Comparison of ENCODE assay signal across 8 cellular contexts in the genomic region with DNA sequence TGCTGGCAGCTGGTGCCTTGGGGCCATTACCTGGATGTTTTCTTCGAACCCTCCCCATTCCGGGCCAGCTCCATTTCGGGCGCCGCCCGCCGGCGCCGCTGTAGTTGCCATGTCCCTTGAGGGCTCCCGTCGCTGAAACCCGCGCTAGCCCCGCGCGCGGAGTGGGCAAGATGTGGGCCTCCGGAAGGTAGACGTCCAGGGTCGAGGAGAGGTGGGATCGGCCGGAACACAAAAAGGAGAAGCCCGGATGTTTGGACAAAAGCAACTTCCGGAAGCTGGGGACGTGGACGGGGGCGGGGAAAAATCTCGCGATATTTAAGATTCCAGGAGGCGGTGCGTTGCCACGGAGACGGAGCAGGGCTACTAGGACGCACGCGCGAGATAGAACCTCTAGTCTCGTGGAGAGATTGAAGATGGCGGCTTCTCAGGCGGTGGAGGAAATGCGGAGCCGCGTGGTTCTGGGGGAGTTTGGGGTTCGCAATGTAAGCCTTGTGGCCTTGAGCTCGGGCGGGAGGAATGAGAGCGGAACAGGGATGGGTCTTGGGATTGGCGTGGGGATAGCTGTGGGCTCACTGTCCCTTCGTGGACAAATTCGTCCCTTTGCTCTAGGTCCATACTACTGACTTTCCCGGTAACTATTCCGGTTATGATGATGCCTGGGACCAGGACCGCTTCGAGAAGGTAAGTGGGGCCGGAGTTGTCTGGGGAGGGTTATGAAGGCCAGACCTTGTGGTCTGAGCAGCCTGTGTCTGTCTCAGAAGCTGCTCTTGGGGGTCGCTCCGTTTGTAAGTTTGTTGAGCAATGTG. TPM values are rescaled to one million over a fixed set of nuclear protein-coding genes. Genes with fewer than 3 reads are reported as not detected.
DNase-seq lines count a peak whose midpoint lies in the region; ATAC-seq and TF ChIP-seq lines count a peak whose summit lies in the region.

A gene with protein sequence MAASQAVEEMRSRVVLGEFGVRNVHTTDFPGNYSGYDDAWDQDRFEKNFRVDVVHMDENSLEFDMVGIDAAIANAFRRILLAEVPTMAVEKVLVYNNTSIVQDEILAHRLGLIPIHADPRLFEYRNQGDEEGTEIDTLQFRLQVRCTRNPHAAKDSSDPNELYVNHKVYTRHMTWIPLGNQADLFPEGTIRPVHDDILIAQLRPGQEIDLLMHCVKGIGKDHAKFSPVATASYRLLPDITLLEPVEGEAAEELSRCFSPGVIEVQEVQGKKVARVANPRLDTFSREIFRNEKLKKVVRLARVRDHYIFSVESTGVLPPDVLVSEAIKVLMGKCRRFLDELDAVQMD (plus strand): TSS at position 393 of the 806 bp plus-strand sequence. CDS start 21 bp downstream, at position 414.
A gene (minus strand): TSS at position 230 of the 806 bp plus-strand sequence. CDS start 119 bp downstream, at position 111.

- H3K4me1 Mint-ChIP-seq in naive thymus-derived CD4-positive, alpha-beta T cell, result peaks cover 8 to 36% (median 31%) of the 10 kb centered on the region in 7 donors
- H3K4me1 Mint-ChIP-seq in stimulated activated naive B cell treated with anti-CD40 and anti-IgM and Interleukin-4, amounts not matched to agents 10 μg/mL and 1 μg/mL and 100 μg/mL, for 72 hours, result peaks cover 16 to 19% of the 10 kb centered on the region in 2 donors

- peak; percentile 100 for DNase-seq in GM23248
- DNase-seq in Kasumi-1 (lab: John Stamatoyannopoulos, UW), result peak; percentile 97 to 99
- peak; percentile 98 for DNase-seq in RKO (ENCODE audit: low spot score)
- DNase-seq in activated T-helper 1 cell treated with Interleukin-2 at 50 U/mL for 16 hours (ENCODE audit: low read depth), result peak; percentile 91
- peak; percentile 94 to 99 for DNase-seq in fibroblast of lung (ENCODE audit: low read depth in 2 of 2)
- peak; percentile 83 to 97 (median 96) for DNase-seq in naive thymus-derived CD4-positive, alpha-beta T cell
- DNase-seq in stimulated activated naive B cell treated with anti-CD40 and anti-IgM and Interleukin-4, amounts not matched to agents 10 μg/mL and 1 μg/mL and 100 μg/mL, for 72 hours, result peak; percentile 96

- no peaks in the 10 kb centered on the region for H3K9me3 Mint-ChIP-seq in naive thymus-derived CD4-positive, alpha-beta T cell
- H3K9me3 Mint-ChIP-seq in stimulated activated naive B cell treated with anti-CD40 and anti-IgM and Interleukin-4, amounts not matched to agents 10 μg/mL and 1 μg/mL and 100 μg/mL, for 72 hours, result no peaks in the 10 kb centered on the region

- H2AFZ ChIP-seq in GM23248 (peak within 1 kb of the TSS; percentile 91), fibroblast of lung (ENCODE audit: low read length) (peak within 1 kb of the TSS; percentile 98)

- intact Hi-C loops in naive thymus-derived CD4-positive, alpha-beta T cell (cut with micrococcal nuclease), result loop anchor here (1.0 to 10.0 kb wide), 19 partner anchors 11 to 1466 kb away; a partner anchor contains a TSS

- peak within 1 kb of the TSS; percentile 42 for H3K27ac ChIP-seq in DOHH2 (ENCODE audit: low read depth, low read length)
- peak within 1 kb of the TSS; percentile 73 for H3K27ac ChIP-seq in GM23248
- H3K27ac ChIP-seq in fibroblast of lung (ENCODE audit: insufficient read depth, low read length), result peak within 1 kb of the TSS; percentile 86
- H3K27ac ChIP-seq in naive thymus-derived CD4-positive, alpha-beta T cell (ENCODE audit: low read depth, low read length), result peak within 1 kb of the TSS; percentile 96

- H4K20me1 ChIP-seq in DOHH2 (ENCODE audit: control insufficient read depth, insufficient read depth, low read depth, low read length) (peaks cover 4% of the 10 kb centered on the region; the same call in 1 of the 2 replicates), GM23248 (ENCODE audit: insufficient read depth) (no peaks in the 10 kb centered on the region), fibroblast of lung (ENCODE audit: control insufficient read depth, extremely low read depth, insufficient read depth, low read length) (no peaks in the 10 kb centered on the region)

- H3K27ac Mint-ChIP-seq in naive thymus-derived CD4-positive, alpha-beta T cell, result no peak within 1 kb of the TSS
- H3K27ac Mint-ChIP-seq in stimulated activated naive B cell treated with anti-CD40 and anti-IgM and Interleukin-4, amounts not matched to agents 10 μg/mL and 1 μg/mL and 100 μg/mL, for 72 hours, result no peak within 1 kb of the TSS

- H3K79me2 ChIP-seq in DOHH2 (ENCODE audit: control insufficient read depth, low read length), result peaks cover 60% of the 10 kb centered on the region
- peaks cover 74% of the 10 kb centered on the region for H3K79me2 ChIP-seq in GM23248 (ENCODE audit: insufficient read depth)
- peaks cover 49% of the 10 kb centered on the region for H3K79me2 ChIP-seq in fibroblast of lung (ENCODE audit: control insufficient read depth, insufficient read depth, low read length)

- in situ Hi-C loops in GM23248 (cut with MboI), result no loop called here

- H3F3A ChIP-seq in DOHH2 (ENCODE audit: control insufficient read depth, insufficient read depth) (peaks cover 7% of the 10 kb centered on the region; the same call in 1 of the 2 replicates), GM23248 (ENCODE audit: insufficient read depth) (peaks cover 23% of the 10 kb centered on the region)

- H3K27me3 ChIP-seq in DOHH2 (ENCODE audit: control insufficient read depth, low read length) (no peaks in the 10 kb centered on the region), GM23248 (replicated peaks; ENCODE audit: insufficient read depth) (no peaks in the 10 kb centered on the region), fibroblast of lung (ENCODE audit: control insufficient read depth, insufficient read depth, low read length) (no peaks in the 10 kb centered on the region)
- H3K27me3 ChIP-seq in naive thymus-derived CD4-positive, alpha-beta T cell (ENCODE audit: control insufficient read depth in 2 of 2, insufficient read depth in 2 of 2, low read length in 2 of 2), result no peaks in the 10 kb centered on the region

- H3K4me3 ChIP-seq in DOHH2 (ENCODE audit: low read length), result peak within 1 kb of the TSS; percentile 99
- peak within 1 kb of the TSS; percentile 99 for H3K4me3 ChIP-seq in GM23248
- H3K4me3 ChIP-seq in fibroblast of lung (replicated peaks in 1 of 4; ENCODE audit: control extremely low read depth in 1 of 4, insufficient read depth in 1 of 4, low read depth in 3 of 4, low read length in 4 of 4), result peak within 1 kb of the TSS; percentile 74 to 99 (median 90)
- peak within 1 kb of the TSS; percentile 100 for H3K4me3 ChIP-seq in naive thymus-derived CD4-positive, alpha-beta T cell (ENCODE audit: low read length)

- TF ChIP-seq CTCF in DOHH2 (IDR thresholded peaks at IDR 0.05; ENCODE audit: low read depth, low read length, poor library complexity, severe bottlenecking) (no peak), fibroblast of lung (conservative IDR thresholded peaks at IDR 0.05 in 1 of 2, IDR thresholded peaks at IDR 0.05 in 1 of 2; ENCODE audit: low read depth in 1 of 2, low read length in 2 of 2) (no peak)

- H3K9me2 ChIP-seq in DOHH2 (replicated peaks; ENCODE audit: control insufficient read depth, low read length) (no peaks in the 10 kb centered on the region), GM23248 (ENCODE audit: insufficient read depth) (no peaks in the 10 kb centered on the region)

- WGBS in GM23248 (ENCODE audit: low coverage in 1 of 2, low lambda C conversion rate in 2 of 2, missing lambda C conversion rate in 2 of 2), 2 experiments, result 0 to 1% methylated on average over 56 to 57 of the region's 57 CpGs

- H3K4me2 ChIP-seq in DOHH2 (ENCODE audit: low read length) (peak within 1 kb of the TSS; percentile 91), GM23248 (ENCODE audit: unreplicated experiment) (peak within 1 kb of the TSS; percentile 99), fibroblast of lung (ENCODE audit: extremely low read depth, insufficient read depth, low read length) (peak within 1 kb of the TSS; percentile 99)

- H3K36me3 ChIP-seq in DOHH2 (ENCODE audit: control insufficient read depth, low read length) (peaks cover 87% of the 10 kb centered on the region), GM23248 (ENCODE audit: low read depth) (peaks cover 28% of the 10 kb centered on the region), fibroblast of lung (ENCODE audit: control insufficient read depth, insufficient read depth, low read length) (peaks cover 36% of the 10 kb centered on the region)
- H3K36me3 ChIP-seq in naive thymus-derived CD4-positive, alpha-beta T cell (ENCODE audit: control insufficient read depth in 2 of 3, insufficient read depth in 3 of 3, low read length in 3 of 3), result peaks cover 9 to 72% (median 30%) of the 10 kb centered on the region in 3 experiments

- peaks cover 23% of the 10 kb centered on the region for H3K4me1 ChIP-seq in DOHH2 (ENCODE audit: control insufficient read depth, low read length)
- peaks cover 21% of the 10 kb centered on the region for H3K4me1 ChIP-seq in GM23248 (ENCODE audit: insufficient read depth)
- peaks cover 11% of the 10 kb centered on the region for H3K4me1 ChIP-seq in fibroblast of lung (ENCODE audit: control insufficient read depth, extremely low read depth, insufficient read depth, low read length)
- H3K4me1 ChIP-seq in naive thymus-derived CD4-positive, alpha-beta T cell (ENCODE audit: control insufficient read depth in 2 of 2, insufficient read depth in 2 of 2, low read length in 2 of 2), result peaks cover 32 to 36% of the 10 kb centered on the region in 2 donors

- ATAC-seq in naive thymus-derived CD4-positive, alpha-beta T cell, result peak; percentile 95
- peak; percentile 95 to 96 for ATAC-seq in stimulated activated naive B cell treated with anti-CD40 and anti-IgM and Interleukin-4, amounts not matched to agents 10 μg/mL and 1 μg/mL and 100 μg/mL, for 72 hours (replicated peaks)

- CTCF ChIA-PET in naive thymus-derived CD4-positive, alpha-beta T cell (lab: Charles Lee), result interaction anchor here (0.7 to 6.4 kb wide), 3 partner anchors 11 to 335 kb away, joined by 3 to 35 read pairs (median 3); a partner anchor contains a TSS

- H3K9ac ChIP-seq in GM23248 (peak within 1 kb of the TSS; percentile 95), fibroblast of lung (ENCODE audit: insufficient read depth, low read length) (peak within 1 kb of the TSS; percentile 87)

- no peaks in the 10 kb centered on the region for H3K27me3 Mint-ChIP-seq in naive thymus-derived CD4-positive, alpha-beta T cell
- no peaks in the 10 kb centered on the region for H3K27me3 Mint-ChIP-seq in stimulated activated naive B cell treated with anti-CD40 and anti-IgM and Interleukin-4, amounts not matched to agents 10 μg/mL and 1 μg/mL and 100 μg/mL, for 72 hours

- no peak within 1 kb of the TSS for H3K4me3 Mint-ChIP-seq in naive thymus-derived CD4-positive, alpha-beta T cell
- H3K4me3 Mint-ChIP-seq in stimulated activated naive B cell treated with anti-CD40 and anti-IgM and Interleukin-4, amounts not matched to agents 10 μg/mL and 1 μg/mL and 100 μg/mL, for 72 hours, result no peak within 1 kb of the TSS

- POLR2A ChIA-PET in naive thymus-derived CD4-positive, alpha-beta T cell (lab: Charles Lee), result interaction anchor here (0.5 to 4.1 kb wide), 17 partner anchors 10 to 825 kb away, joined by 3 to 23 read pairs (median 4); a partner anchor contains a TSS

- no peaks in the 10 kb centered on the region for H3K9me3 ChIP-seq in DOHH2 (ENCODE audit: control insufficient read depth, insufficient read depth, low read length)
- H3K9me3 ChIP-seq in GM23248 (ENCODE audit: low read depth), result no peaks in the 10 kb centered on the region
- H3K9me3 ChIP-seq in fibroblast of lung (ENCODE audit: control insufficient read depth, insufficient read depth, low read depth, low read length), result no peaks in the 10 kb centered on the region
- no peaks in the 10 kb centered on the region for H3K9me3 ChIP-seq in naive thymus-derived CD4-positive, alpha-beta T cell (ENCODE audit: control insufficient read depth in 2 of 3, low read length in 3 of 3)

- H3K36me3 Mint-ChIP-seq in naive thymus-derived CD4-positive, alpha-beta T cell, result peaks cover 0 to 40% (median 21%) of the 10 kb centered on the region in 5 donors
- peaks cover 20 to 27% of the 10 kb centered on the region in 2 donors for H3K36me3 Mint-ChIP-seq in stimulated activated naive B cell treated with anti-CD40 and anti-IgM and Interleukin-4, amounts not matched to agents 10 μg/mL and 1 μg/mL and 100 μg/mL, for 72 hours

RNA-seq across cellular contexts. Expression of the first gene that starts in this region (rescaled TPM):
- 24.9 and 38.7 TPM in 2 replicates for total RNA-seq in GM23248 (2014; rRNA removed; shearing (Covaris generic))
- polyA plus RNA-seq in GM23248 (2016; fragmentation: Nextera tagmentation; extraction: Ambion mirVana) (38.1 and 39.5 TPM in 2 replicates), fibroblast of lung (39.7 and 55.2 TPM in 2 replicates)
- total RNA-seq in fibroblast of lung, result 27.4 and 32.4 TPM in 2 replicates
- polyA plus RNA-seq in fibroblast of lung (2012), result 41.4 and 49.3 TPM in 2 replicates
- 15.0 and 27.4 TPM in 2 replicates for polyA minus RNA-seq in fibroblast of lung (ENCODE audit: low replicate concordance)
- total RNA-seq in naive thymus-derived CD4-positive, alpha-beta T cell, result 10 to 100 TPM; 36.3 to 61.1 (median 40.9) TPM
- 10 to 100 TPM; 13.1 to 29.2 TPM for polyA plus RNA-seq in naive thymus-derived CD4-positive, alpha-beta T cell

RNA-seq across cellular contexts. Expression of the second gene that starts in this region (rescaled TPM):
- total RNA-seq in GM23248 (2014; rRNA removed; shearing (Covaris generic)), result 252 and 263 TPM in 2 replicates
- polyA plus RNA-seq in GM23248 (2016; fragmentation: Nextera tagmentation; extraction: Ambion mirVana) (190 and 196 TPM in 2 replicates), fibroblast of lung (173 TPM in 2 replicates)
- 83.7 and 106 TPM in 2 replicates for total RNA-seq in fibroblast of lung
- polyA plus RNA-seq in fibroblast of lung (2012), result 137 TPM in 2 replicates
- polyA minus RNA-seq in fibroblast of lung (ENCODE audit: low replicate concordance), result 298 and 444 TPM in 2 replicates
- 10 to 100 TPM; 54.4 to 75.9 (median 67.3) TPM for total RNA-seq in naive thymus-derived CD4-positive, alpha-beta T cell
- polyA plus RNA-seq in naive thymus-derived CD4-positive, alpha-beta T cell, result 10 to 100 TPM; 68.3 to 74.5 TPM

Comparison
In these comparisons a context has a peak if more than half of its experiments do, and no peak if none do; other contexts are left out.
1. Peak in every context shown above with its lines: DNase-seq, ATAC-seq, H3K4me3 ChIP-seq and H3K27ac ChIP-seq.
2. H3K27ac ChIP-seq: peak in every context shown above with its lines; median percentile 96 in naive thymus-derived CD4-positive, alpha-beta T cell; 86 in fibroblast of lung; 73 in GM23248; 42 in DOHH2.